Comparison of ENCODE assay signal across 9 cellular contexts in the genomic region with DNA sequence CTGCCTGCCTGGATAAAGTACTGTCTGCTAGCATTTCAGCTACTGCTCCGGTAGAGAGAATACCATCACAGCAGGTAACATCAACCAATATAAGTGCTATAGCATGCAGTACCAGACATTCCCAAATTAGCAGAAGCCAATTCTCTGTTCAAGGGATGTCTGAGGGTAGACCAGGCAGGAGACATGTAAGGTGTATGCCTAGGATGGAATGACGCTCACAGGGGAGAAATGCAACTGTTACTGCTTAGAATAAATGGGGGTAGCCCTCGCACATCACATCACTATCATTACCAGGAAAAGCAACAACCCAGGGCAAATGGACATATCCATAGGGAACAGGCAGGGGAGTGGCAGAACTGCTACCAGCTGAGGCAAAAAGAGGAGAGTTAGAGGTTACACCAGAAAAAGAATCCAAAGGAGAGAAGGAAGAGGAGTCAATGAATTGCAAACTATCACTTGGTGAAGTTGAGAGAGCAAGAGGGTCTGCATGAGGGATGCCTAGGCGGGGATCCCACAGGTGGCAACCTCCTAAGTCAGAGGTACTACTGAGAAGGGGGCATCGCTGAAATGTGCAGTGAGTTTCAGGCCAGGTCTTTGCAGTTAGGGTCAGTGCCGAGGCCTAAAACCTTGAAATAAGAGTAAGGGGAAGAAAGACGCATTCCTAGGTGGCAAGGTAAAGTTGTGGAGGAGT. TPM values are rescaled to one million over a fixed set of nuclear protein-coding genes. Genes with fewer than 3 reads are reported as not detected.
DNase-seq lines count a peak whose midpoint lies in the region; ATAC-seq, FAIRE-seq and TF ChIP-seq lines count a peak whose summit lies in the region.
"Had no signal": no experiment of that assay in that cellular context is flagged by ENCODE, and none has a peak within 500 bp of the region (broad histone marks: within the 10 kb centered on the region; RNA-seq: fewer than 3 reads in every experiment).

No MANE protein-coding gene starts in this region.

- H3K4me2 ChIP-seq in HepG2 (ENCODE audit: low read depth, low read length), result peak overlapping the region; percentile 98

- H3K4me1 ChIP-seq in HepG2 (ENCODE audit: insufficient read depth, low read length) (peaks cover 34% of the 10 kb centered on the region), thymus (ENCODE audit: control insufficient read depth, insufficient read depth, low read length) (peaks cover 18% of the 10 kb centered on the region)

- no peak for TF ChIP-seq POLR2A in HepG2 (IDR thresholded peaks at IDR 0.05; ENCODE audit: insufficient read depth in 1 of 2, low read depth in 2 of 2, low read length in 2 of 2)

- CTCF ChIA-PET in HepG2 (lab: Yijun Ruan, JAX; ENCODE audit: low intra/inter-chr PET ratio, low total read pairs), result no interaction called here

- POLR2A ChIA-PET in HepG2 (lab: Yijun Ruan, JAX), result interaction anchor here (0.9 kb wide), 1 partner anchor 11 kb away, joined by 3 read pairs; no protein-coding TSS in a partner anchor

- peaks cover 32% of the 10 kb centered on the region for H3K36me3 Mint-ChIP-seq in activated naive CD8-positive, alpha-beta T cell treated with anti-CD3 and anti-CD28 coated beads, Interleukin-2, amount 50 U/mL, for 24 hours (ENCODE audit: low read depth)

- no peak for TF ChIP-seq EP300 in HepG2 (IDR thresholded peaks at IDR 0.05; ENCODE audit: low read depth in 2 of 2, low read length in 2 of 2)
- TF ChIP-seq EP300 in HepG2 (CRISPR knock-in tag; IDR thresholded peaks at IDR 0.05; ENCODE audit: borderline replicate concordance), result no peak

- H3K4me3 Mint-ChIP-seq in activated naive CD8-positive, alpha-beta T cell treated with anti-CD3 and anti-CD28 coated beads, Interleukin-2, amount 50 U/mL, for 24 hours, result peak overlapping the region; percentile 90

- peak overlapping the region; percentile 86 for H3K27ac Mint-ChIP-seq in activated naive CD8-positive, alpha-beta T cell treated with anti-CD3 and anti-CD28 coated beads, Interleukin-2, amount 50 U/mL, for 24 hours

- H3K27me3 ChIP-seq in HepG2 (ENCODE audit: control insufficient read depth in 1 of 2, insufficient read depth in 2 of 2, low read length in 2 of 2) (no peaks in the 10 kb centered on the region; a peak in 1 of 5 replicates), thymus (ENCODE audit: control insufficient read depth, insufficient read depth) (no peaks in the 10 kb centered on the region)

- peak overlapping the region; percentile 60 for H3K27ac ChIP-seq in HepG2 (ENCODE audit: extremely low read length, insufficient read depth, low read length)
- H3K27ac ChIP-seq in thymus (ENCODE audit: low read depth), result no peak overlapping the region

- H2AFZ ChIP-seq in HepG2 (ENCODE audit: low read length), result no peak overlapping the region

- H3K9me3 Mint-ChIP-seq in activated naive CD8-positive, alpha-beta T cell treated with anti-CD3 and anti-CD28 coated beads, Interleukin-2, amount 50 U/mL, for 24 hours, result no peaks in the 10 kb centered on the region

- DNase-seq in activated CD8-positive, alpha-beta memory T cell treated with anti-CD3 and anti-CD28 coated beads, Interleukin-2, amount 50 U/mL, for 48 hours, result peak; percentile 53
- DNase-seq in activated CD8-positive, alpha-beta memory T cell treated with anti-CD3 and anti-CD28 coated beads for 24 hours, result no peak
- DNase-seq in activated naive CD8-positive, alpha-beta T cell treated with anti-CD3 and anti-CD28 coated beads, Interleukin-2, amount 50 U/mL, for 24 hours, result no peak
- no peak for DNase-seq in HepG2 (ENCODE audit: low spot score)
- DNase-seq in NCI-H748 (lab: John Stamatoyannopoulos, UW; ENCODE audit: unreplicated experiment), result no peak
- DNase-seq in HCEC 1CT, result no peak
- DNase-seq in stimulated activated CD4-positive, alpha-beta T cell treated with anti-CD3 and anti-CD28 coated beads, Interleukin-2, amount 100 ng/mL, for 48 hours, result no peak

- H3K36me3 ChIP-seq in HepG2 (replicated peaks in 1 of 2; ENCODE audit: control insufficient read depth in 1 of 2, insufficient read depth in 2 of 2, low read length in 2 of 2) (peaks cover 23 to 37% of the 10 kb centered on the region in 2 experiments), thymus (ENCODE audit: control insufficient read depth, insufficient read depth) (peaks cover 33% of the 10 kb centered on the region)

- H3K79me2 ChIP-seq in HepG2 (ENCODE audit: insufficient read depth, low read length), result peaks cover 32% of the 10 kb centered on the region

- WGBS in HepG2 (ENCODE audit: low lambda C conversion rate), result 19% methylated on average over 7 of the region's 7 CpGs
- 43% methylated on average over 7 of the region's 7 CpGs for WGBS in thymus

- H3K27me3 Mint-ChIP-seq in activated naive CD8-positive, alpha-beta T cell treated with anti-CD3 and anti-CD28 coated beads, Interleukin-2, amount 50 U/mL, for 24 hours, result no peaks in the 10 kb centered on the region

- BruUV-seq in HepG2 (replicated peaks; lab: Mats Ljungman, UMichigan), result no TSS peak

- no peak for TF ChIP-seq RAD21 in HepG2 (CRISPR knock-in tag; IDR thresholded peaks at IDR 0.05)

- TF ChIP-seq CTCF in HepG2 (CRISPR knock-in tag; IDR thresholded peaks at IDR 0.05), result no peak

- in situ Hi-C loops in HepG2 (cut with HindIII; ENCODE audit: extremely low pct_ligation_motif_present, low pct_unique_long_range_greater_than_20kb), result no loop called here

- no peaks in the 10 kb centered on the region; the same call in 1 of the 2 replicates for H4K20me1 ChIP-seq in HepG2 (ENCODE audit: insufficient read depth, low read length)

- H3K4me1 Mint-ChIP-seq in activated naive CD8-positive, alpha-beta T cell treated with anti-CD3 and anti-CD28 coated beads, Interleukin-2, amount 50 U/mL, for 24 hours, result peaks cover 34% of the 10 kb centered on the region

- no peak for ATAC-seq in activated naive CD8-positive, alpha-beta T cell treated with anti-CD3 and anti-CD28 coated beads, Interleukin-2, amount 50 U/mL, for 24 hours
- no peak for ATAC-seq in HepG2

- peak; percentile 4 for FAIRE-seq in HepG2 (lab: Jason Lieb, UNC)

- peak overlapping the region; percentile 89 for H3K9ac ChIP-seq in HepG2 (ENCODE audit: insufficient read depth, low read depth, low read length)

- intact Hi-C loops in HepG2 (cut with micrococcal nuclease; ENCODE audit: unreplicated experiment), result loop anchor here (5.0 kb wide), 3 partner anchors 50 to 445 kb away; partner anchors contain the start of genes ADAR and ZBTB7B

- H3K9me3 ChIP-seq in HepG2 (ENCODE audit: low read length) (no peaks in the 10 kb centered on the region), thymus (ENCODE audit: control insufficient read depth) (no peaks in the 10 kb centered on the region)

- peak overlapping the region; percentile 91 to 96 (median 95) for H3K4me3 ChIP-seq in HepG2 (replicated peaks in 1 of 3; ENCODE audit: insufficient read depth in 1 of 3, low read depth in 2 of 3, low read length in 3 of 3)
- peak overlapping the region; percentile 92 for H3K4me3 ChIP-seq in thymus (ENCODE audit: low read length)

RNA-seq across cellular contexts. Expression of gene UBE2Q1, which starts 1.1 kb away (rescaled TPM):
- total RNA-seq in HepG2 (2016; rRNA removed; fragmentation: Illumina TruSeq; extraction: Trizol), result 37.9 and 41.7 TPM in 2 replicates
- total RNA-seq in HepG2 (2016; cell fraction: cytosol; rRNA removed; fragmentation: Illumina TruSeq; extraction: Trizol; ENCODE audit: low read depth), result 25.3 and 28.6 TPM in 2 replicates
- total RNA-seq in HepG2 (2016; cell fraction: insoluble cytoplasmic fraction; rRNA removed; fragmentation: Illumina TruSeq; extraction: Trizol), result 30.4 and 39.8 TPM in 2 replicates
- 62.1 and 67.2 TPM in 2 replicates for total RNA-seq in HepG2 (2016; cell fraction: membrane; rRNA removed; fragmentation: Illumina TruSeq; extraction: Trizol)
- total RNA-seq in HepG2 (2016; cell fraction: nucleus; rRNA removed; fragmentation: Illumina TruSeq; extraction: Trizol), result 22.1 and 39.3 TPM in 2 replicates
- 11.7 and 12.0 TPM in 2 replicates for polyA plus RNA-seq in HepG2 (2011; rRNA removed)
- polyA plus RNA-seq in HepG2 (2011; cell fraction: cytosol; rRNA removed), result 8.0 and 9.6 TPM in 2 replicates
- polyA plus RNA-seq in HepG2 (2011; cell fraction: nucleus; rRNA removed), result 14.6 and 16.1 TPM in 2 replicates
- polyA plus RNA-seq in HepG2 (2012), result 38.7 and 55.5 TPM in 2 replicates
- polyA plus RNA-seq in HepG2 (2016; cell fraction: cytosol; fragmentation: Illumina TruSeq; extraction: Trizol; ENCODE audit: low read depth), result 54.7 and 56.1 TPM in 2 replicates
- 55.4 and 68.5 TPM in 2 replicates for polyA plus RNA-seq in HepG2 (2016; cell fraction: insoluble cytoplasmic fraction; fragmentation: Illumina TruSeq; extraction: Trizol; ENCODE audit: low read depth)
- 93.4 and 96.6 TPM in 2 replicates for polyA plus RNA-seq in HepG2 (2016; cell fraction: membrane; fragmentation: Illumina TruSeq; extraction: Trizol; ENCODE audit: low read depth)
- polyA plus RNA-seq in HepG2 (2016; cell fraction: nucleus; fragmentation: Illumina TruSeq; extraction: Trizol; ENCODE audit: insufficient read depth, low read depth), result 82.9 and 88.0 TPM in 2 replicates
- 7.3 and 19.3 TPM in 2 replicates for polyA minus RNA-seq in HepG2 (2011; rRNA and poly(A)+ RNA removed; ENCODE audit: low replicate concordance)
- polyA minus RNA-seq in HepG2 (2011; cell fraction: cytosol; rRNA and poly(A)+ RNA removed), result 8.6 and 10.4 TPM in 2 replicates
- polyA minus RNA-seq in HepG2 (2011; cell fraction: nucleus; rRNA and poly(A)+ RNA removed), result 10.8 and 15.2 TPM in 2 replicates
- 49.4 TPM for polyA plus RNA-seq in thymus

RNA-seq across cellular contexts. Expression of gene CHRNB2, which starts 10.2 kb away (rescaled TPM):
- 0.07 TPM in 1 of 2 replicates, not detected in the other for total RNA-seq in HepG2 (2016; rRNA removed; fragmentation: Illumina TruSeq; extraction: Trizol)
- not detected in 2 replicates for total RNA-seq in HepG2 (2016; cell fraction: cytosol; rRNA removed; fragmentation: Illumina TruSeq; extraction: Trizol; ENCODE audit: low read depth)
- 0.06 TPM in 1 of 2 replicates, not detected in the other for total RNA-seq in HepG2 (2016; cell fraction: insoluble cytoplasmic fraction; rRNA removed; fragmentation: Illumina TruSeq; extraction: Trizol)
- not detected in 2 replicates for total RNA-seq in HepG2 (2016; cell fraction: membrane; rRNA removed; fragmentation: Illumina TruSeq; extraction: Trizol)
- total RNA-seq in HepG2 (2016; cell fraction: nucleus; rRNA removed; fragmentation: Illumina TruSeq; extraction: Trizol), result 0.19 TPM in 1 of 2 replicates, not detected in the other
- polyA plus RNA-seq in HepG2 (2011; rRNA removed) (0.03 and 0.07 TPM in 2 replicates), thymus (0.21 TPM)
- polyA plus RNA-seq in HepG2 (2011; cell fraction: cytosol; rRNA removed), result 0.01 TPM in 1 of 2 replicates, not detected in the other
- polyA plus RNA-seq in HepG2 (2011; cell fraction: nucleus; rRNA removed), result 0.07 and 0.18 TPM in 2 replicates
- 0.04 and 0.07 TPM in 2 replicates for polyA plus RNA-seq in HepG2 (2012)
- polyA plus RNA-seq in HepG2 (2016; cell fraction: cytosol; fragmentation: Illumina TruSeq; extraction: Trizol; ENCODE audit: low read depth), result not detected in 2 replicates
- not detected in 2 replicates for polyA plus RNA-seq in HepG2 (2016; cell fraction: insoluble cytoplasmic fraction; fragmentation: Illumina TruSeq; extraction: Trizol; ENCODE audit: low read depth)
- polyA plus RNA-seq in HepG2 (2016; cell fraction: membrane; fragmentation: Illumina TruSeq; extraction: Trizol; ENCODE audit: low read depth), result not detected in 2 replicates
- polyA plus RNA-seq in HepG2 (2016; cell fraction: nucleus; fragmentation: Illumina TruSeq; extraction: Trizol; ENCODE audit: insufficient read depth, low read depth), result 0.26 TPM in 1 of 2 replicates, not detected in the other
- 0.21 and 0.24 TPM in 2 replicates for polyA minus RNA-seq in HepG2 (2011; rRNA and poly(A)+ RNA removed; ENCODE audit: low replicate concordance)
- polyA minus RNA-seq in HepG2 (2011; cell fraction: cytosol; rRNA and poly(A)+ RNA removed), result not detected in 2 replicates
- polyA minus RNA-seq in HepG2 (2011; cell fraction: nucleus; rRNA and poly(A)+ RNA removed), result 0.12 and 0.13 TPM in 2 replicates

RNA-seq across cellular contexts. Expression of gene ADAR, which starts 50.6 kb away (rescaled TPM):
- total RNA-seq in HepG2 (2016; rRNA removed; fragmentation: Illumina TruSeq; extraction: Trizol), result 70.8 and 94.6 TPM in 2 replicates
- 9.0 and 11.2 TPM in 2 replicates for total RNA-seq in HepG2 (2016; cell fraction: cytosol; rRNA removed; fragmentation: Illumina TruSeq; extraction: Trizol; ENCODE audit: low read depth)
- total RNA-seq in HepG2 (2016; cell fraction: insoluble cytoplasmic fraction; rRNA removed; fragmentation: Illumina TruSeq; extraction: Trizol), result 68.0 and 86.8 TPM in 2 replicates
- 39.0 and 39.7 TPM in 2 replicates for total RNA-seq in HepG2 (2016; cell fraction: membrane; rRNA removed; fragmentation: Illumina TruSeq; extraction: Trizol)
- total RNA-seq in HepG2 (2016; cell fraction: nucleus; rRNA removed; fragmentation: Illumina TruSeq; extraction: Trizol), result 58.4 and 70.1 TPM in 2 replicates
- 78.6 and 86.2 TPM in 2 replicates for polyA plus RNA-seq in HepG2 (2011; rRNA removed)
- 50.2 and 58.9 TPM in 2 replicates for polyA plus RNA-seq in HepG2 (2011; cell fraction: cytosol; rRNA removed)
- 99.9 and 117 TPM in 2 replicates for polyA plus RNA-seq in HepG2 (2011; cell fraction: nucleus; rRNA removed)
- polyA plus RNA-seq in HepG2 (2012), result 46.2 and 48.4 TPM in 2 replicates
- polyA plus RNA-seq in HepG2 (2016; cell fraction: cytosol; fragmentation: Illumina TruSeq; extraction: Trizol; ENCODE audit: low read depth), result 2.9 and 3.4 TPM in 2 replicates
- 65.0 and 73.2 TPM in 2 replicates for polyA plus RNA-seq in HepG2 (2016; cell fraction: insoluble cytoplasmic fraction; fragmentation: Illumina TruSeq; extraction: Trizol; ENCODE audit: low read depth)
- 14.8 and 16.7 TPM in 2 replicates for polyA plus RNA-seq in HepG2 (2016; cell fraction: membrane; fragmentation: Illumina TruSeq; extraction: Trizol; ENCODE audit: low read depth)
- 73.4 and 80.3 TPM in 2 replicates for polyA plus RNA-seq in HepG2 (2016; cell fraction: nucleus; fragmentation: Illumina TruSeq; extraction: Trizol; ENCODE audit: insufficient read depth, low read depth)
- polyA minus RNA-seq in HepG2 (2011; rRNA and poly(A)+ RNA removed; ENCODE audit: low replicate concordance), result 183 and 405 TPM in 2 replicates
- polyA minus RNA-seq in HepG2 (2011; cell fraction: cytosol; rRNA and poly(A)+ RNA removed), result 60.8 and 69.1 TPM in 2 replicates
- polyA minus RNA-seq in HepG2 (2011; cell fraction: nucleus; rRNA and poly(A)+ RNA removed), result 94.0 and 140 TPM in 2 replicates
- polyA plus RNA-seq in thymus, result 49.7 TPM

RNA-seq across cellular contexts. Expression of gene SHE, which starts 55.2 kb away (rescaled TPM):
- not detected in 2 replicates for total RNA-seq in HepG2 (2016; rRNA removed; fragmentation: Illumina TruSeq; extraction: Trizol)
- not detected in 2 replicates for total RNA-seq in HepG2 (2016; cell fraction: cytosol; rRNA removed; fragmentation: Illumina TruSeq; extraction: Trizol; ENCODE audit: low read depth)
- total RNA-seq in HepG2 (2016; cell fraction: insoluble cytoplasmic fraction; rRNA removed; fragmentation: Illumina TruSeq; extraction: Trizol), result not detected in 2 replicates
- not detected in 2 replicates for total RNA-seq in HepG2 (2016; cell fraction: membrane; rRNA removed; fragmentation: Illumina TruSeq; extraction: Trizol)
- total RNA-seq in HepG2 (2016; cell fraction: nucleus; rRNA removed; fragmentation: Illumina TruSeq; extraction: Trizol), result not detected in 2 replicates
- not detected in 2 replicates for polyA plus RNA-seq in HepG2 (2011; rRNA removed)
- polyA plus RNA-seq in HepG2 (2011; cell fraction: cytosol; rRNA removed), result not detected in 2 replicates
- polyA plus RNA-seq in HepG2 (2011; cell fraction: nucleus; rRNA removed), result not detected in 2 replicates
- not detected in 2 replicates for polyA plus RNA-seq in HepG2 (2012)
- polyA plus RNA-seq in HepG2 (2016; cell fraction: cytosol; fragmentation: Illumina TruSeq; extraction: Trizol; ENCODE audit: low read depth), result not detected in 2 replicates
- not detected in 2 replicates for polyA plus RNA-seq in HepG2 (2016; cell fraction: insoluble cytoplasmic fraction; fragmentation: Illumina TruSeq; extraction: Trizol; ENCODE audit: low read depth)
- polyA plus RNA-seq in HepG2 (2016; cell fraction: membrane; fragmentation: Illumina TruSeq; extraction: Trizol; ENCODE audit: low read depth), result not detected in 2 replicates
- not detected in 2 replicates for polyA plus RNA-seq in HepG2 (2016; cell fraction: nucleus; fragmentation: Illumina TruSeq; extraction: Trizol; ENCODE audit: insufficient read depth, low read depth)
- polyA minus RNA-seq in HepG2 (2011; rRNA and poly(A)+ RNA removed; ENCODE audit: low replicate concordance), result not detected in 2 replicates
- polyA minus RNA-seq in HepG2 (2011; cell fraction: cytosol; rRNA and poly(A)+ RNA removed), result not detected in 2 replicates
- not detected in 2 replicates for polyA minus RNA-seq in HepG2 (2011; cell fraction: nucleus; rRNA and poly(A)+ RNA removed)
- polyA plus RNA-seq in thymus, result 7.6 TPM
- total RNA-seq: LHCN-M2 had no signal

RNA-seq across cellular contexts. Expression of gene TDRD10, which starts 55.4 kb away (rescaled TPM):
- not detected in 2 replicates for total RNA-seq in HepG2 (2016; rRNA removed; fragmentation: Illumina TruSeq; extraction: Trizol)
- not detected in 2 replicates for total RNA-seq in HepG2 (2016; cell fraction: cytosol; rRNA removed; fragmentation: Illumina TruSeq; extraction: Trizol; ENCODE audit: low read depth)
- not detected in 2 replicates for total RNA-seq in HepG2 (2016; cell fraction: insoluble cytoplasmic fraction; rRNA removed; fragmentation: Illumina TruSeq; extraction: Trizol)
- total RNA-seq in HepG2 (2016; cell fraction: membrane; rRNA removed; fragmentation: Illumina TruSeq; extraction: Trizol), result not detected in 2 replicates
- total RNA-seq in HepG2 (2016; cell fraction: nucleus; rRNA removed; fragmentation: Illumina TruSeq; extraction: Trizol), result not detected in 2 replicates
- polyA plus RNA-seq in HepG2 (2011; rRNA removed) (not detected in 2 replicates), thymus (12.2 TPM)
- not detected in 2 replicates for polyA plus RNA-seq in HepG2 (2011; cell fraction: cytosol; rRNA removed)
- not detected in 2 replicates for polyA plus RNA-seq in HepG2 (2011; cell fraction: nucleus; rRNA removed)
- not detected in 2 replicates for polyA plus RNA-seq in HepG2 (2012)
- polyA plus RNA-seq in HepG2 (2016; cell fraction: cytosol; fragmentation: Illumina TruSeq; extraction: Trizol; ENCODE audit: low read depth), result not detected in 2 replicates
- polyA plus RNA-seq in HepG2 (2016; cell fraction: insoluble cytoplasmic fraction; fragmentation: Illumina TruSeq; extraction: Trizol; ENCODE audit: low read depth), result not detected in 2 replicates
- polyA plus RNA-seq in HepG2 (2016; cell fraction: membrane; fragmentation: Illumina TruSeq; extraction: Trizol; ENCODE audit: low read depth), result not detected in 2 replicates
- polyA plus RNA-seq in HepG2 (2016; cell fraction: nucleus; fragmentation: Illumina TruSeq; extraction: Trizol; ENCODE audit: insufficient read depth, low read depth), result not detected in 2 replicates
- polyA minus RNA-seq in HepG2 (2011; rRNA and poly(A)+ RNA removed; ENCODE audit: low replicate concordance), result 0.07 TPM in 1 of 2 replicates, not detected in the other
- polyA minus RNA-seq in HepG2 (2011; cell fraction: cytosol; rRNA and poly(A)+ RNA removed), result not detected in 2 replicates
- not detected in 2 replicates for polyA minus RNA-seq in HepG2 (2011; cell fraction: nucleus; rRNA and poly(A)+ RNA removed)
- total RNA-seq: LHCN-M2 had no signal
